Comparison of ENCODE assay signal across 20 cellular contexts in the genomic region with DNA sequence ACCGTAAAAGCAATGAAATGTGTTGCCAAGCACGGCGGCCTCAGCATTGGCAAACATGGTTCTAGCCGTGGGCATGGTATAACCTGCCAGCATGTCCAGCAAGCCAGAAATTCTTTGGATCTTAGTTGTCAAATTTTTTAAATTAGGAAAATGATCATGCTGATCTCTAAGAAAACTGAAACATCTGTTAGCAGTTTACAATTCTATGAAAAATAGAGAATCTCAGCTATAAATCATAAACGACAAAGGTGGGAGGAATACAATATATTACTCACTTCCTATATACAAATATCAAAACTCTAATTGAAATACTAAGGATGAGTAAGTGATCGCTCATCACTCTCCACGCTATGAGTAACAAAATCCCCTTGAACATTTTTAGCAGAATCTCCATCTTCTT.
A peak's percentile ranks its signal among the peaks of the same experiment; 100 is the strongest.
DNase-seq lines count a peak whose midpoint lies in the region; ATAC-seq and TF ChIP-seq lines count a peak whose summit lies in the region.
"Had no signal": no experiment of that assay in that cellular context is flagged by ENCODE, and none has a peak within 500 bp of the region (broad histone marks: within the 10 kb centered on the region; RNA-seq: fewer than 3 reads in every experiment).

No MANE protein-coding gene starts in this region.

- peaks cover 20% of the 10 kb centered on the region for H3K36me3 Mint-ChIP-seq in T-helper 2 cell treated with Interferon-gamma antibody and Interleukin-4, amounts not matched to agents 5 μg/mL and 100 μg/mL, for 36 hours (ENCODE audit: low read depth)
- H3K36me3 Mint-ChIP-seq in osteocyte (ENCODE audit: unreplicated experiment): peaks cover 12% of the 10 kb centered on the region

- peaks cover 0 to 7% (median 0%) of the 10 kb centered on the region in 4 donors for H3K36me3 ChIP-seq in upper lobe of left lung

- no peak for TF ChIP-seq POLR2A in upper lobe of left lung (IDR thresholded peaks at IDR 0.05)

- H3K4me3 ChIP-seq in LNCaP clone FGC (ENCODE audit: low read depth, low read length): no peak overlapping the region
- H3K4me3 ChIP-seq in cardiac fibroblast (replicated peaks in 1 of 2; ENCODE audit: low read depth in 2 of 2, low read length in 2 of 2): no peak overlapping the region
- no peak overlapping the region for H3K4me3 ChIP-seq in upper lobe of left lung
- H3K4me3 ChIP-seq: coronary artery, gastrocnemius medialis, SJCRH30 had no signal

- no peak for TF ChIP-seq EP300 in upper lobe of left lung (IDR thresholded peaks at IDR 0.05)

- H3K9me3 ChIP-seq in upper lobe of left lung: no peaks in the 10 kb centered on the region
- H3K9me3 ChIP-seq: gastrocnemius medialis, SJCRH30 had no signal

- H3K27me3 ChIP-seq in upper lobe of left lung: no peaks in the 10 kb centered on the region
- H3K27me3 ChIP-seq: gastrocnemius medialis, SJCRH30 had no signal

- TF ChIP-seq CTCF in LNCaP clone FGC (IDR thresholded peaks at IDR 0.05; ENCODE audit: control insufficient read depth, extremely low read depth, insufficient read depth) (no peak), cardiac fibroblast (IDR thresholded peaks at IDR 0.05; ENCODE audit: low read depth, low read length) (no peak), osteocyte (IDR thresholded peaks at IDR 0.05) (no peak), upper lobe of left lung (IDR thresholded peaks at IDR 0.05) (no peak), GM20000 (IDR thresholded peaks at IDR 0.05; ENCODE audit: extremely low read depth, missing control alignments) (no peak)

- peak overlapping the region; percentile 51 for H3K27ac Mint-ChIP-seq in T-helper 2 cell treated with Interferon-gamma antibody and Interleukin-4, amounts not matched to agents 5 μg/mL and 100 μg/mL, for 36 hours
- peak overlapping the region; percentile 7 for H3K27ac Mint-ChIP-seq in osteocyte (ENCODE audit: unreplicated experiment)
- H3K27ac Mint-ChIP-seq: naive thymus-derived CD8-positive, alpha-beta T cell had no signal

- peaks cover 6% of the 10 kb centered on the region for H3K4me1 Mint-ChIP-seq in T-helper 2 cell treated with Interferon-gamma antibody and Interleukin-4, amounts not matched to agents 5 μg/mL and 100 μg/mL, for 36 hours (ENCODE audit: low read depth)
- peaks cover 10% of the 10 kb centered on the region for H3K4me1 Mint-ChIP-seq in osteocyte (ENCODE audit: unreplicated experiment)
- H3K4me1 Mint-ChIP-seq: naive thymus-derived CD8-positive, alpha-beta T cell had no signal

- H3K9me3 Mint-ChIP-seq in T-helper 2 cell treated with Interferon-gamma antibody and Interleukin-4, amounts not matched to agents 5 μg/mL and 100 μg/mL, for 36 hours: no peaks in the 10 kb centered on the region
- no peaks in the 10 kb centered on the region for H3K9me3 Mint-ChIP-seq in osteocyte (ENCODE audit: unreplicated experiment)
- H3K9me3 Mint-ChIP-seq: naive thymus-derived CD8-positive, alpha-beta T cell had no signal

- no peaks in the 10 kb centered on the region for H3K27me3 Mint-ChIP-seq in T-helper 2 cell treated with Interferon-gamma antibody and Interleukin-4, amounts not matched to agents 5 μg/mL and 100 μg/mL, for 36 hours (ENCODE audit: low read depth)
- no peaks in the 10 kb centered on the region for H3K27me3 Mint-ChIP-seq in osteocyte (ENCODE audit: unreplicated experiment)

- WGBS in upper lobe of left lung, 2 donors: 86 to 89% methylated on average over 7 of the region's 7 CpGs

- ATAC-seq in upper lobe of left lung (ENCODE audit: low FRiP score in 2 of 2): no peak
- ATAC-seq: activated CD4-positive, CD25-positive, alpha-beta regulatory T cell treated with anti-CD3 and anti-CD28 coated beads, Interleukin-2, amount 50 U/mL, for 24 hours; gastrocnemius medialis; HepG2; naive thymus-derived CD8-positive, alpha-beta T cell had no signal

- H3K4me3 Mint-ChIP-seq in T-helper 2 cell treated with Interferon-gamma antibody and Interleukin-4, amounts not matched to agents 5 μg/mL and 100 μg/mL, for 36 hours: no peak overlapping the region
- H3K4me3 Mint-ChIP-seq in osteocyte (ENCODE audit: unreplicated experiment): no peak overlapping the region
- H3K4me3 Mint-ChIP-seq: naive thymus-derived CD8-positive, alpha-beta T cell had no signal

- H3K4me1 ChIP-seq in upper lobe of left lung: no peaks in the 10 kb centered on the region
- H3K4me1 ChIP-seq: SJCRH30 had no signal

- DNase-seq in T-helper 2 cell treated with Interferon-gamma antibody and Interleukin-4, amounts not matched to agents 5 μg/mL and 100 μg/mL, for 36 hours (ENCODE audit: low spot score): no peak
- DNase-seq in T-helper 2 cell: no peak
- peak; percentile 46 for DNase-seq in LNCaP clone FGC (ENCODE audit: low read depth)
- DNase-seq in cardiac fibroblast (ENCODE audit: low read depth in 2 of 2): peak; percentile 11 to 71
- no peak for DNase-seq in osteocyte (ENCODE audit: extremely low spot score, unreplicated experiment)
- DNase-seq in upper lobe of left lung: no peak
- DNase-seq in stimulated activated CD4-positive, alpha-beta T cell treated with anti-CD3 and anti-CD28 coated beads, Interleukin-4, amount 100 ng/mL, for 4 hours: no peak
- DNase-seq in GM20000 (ENCODE audit: low spot score): no peak
- DNase-seq: activated gamma-delta T cell treated with Interleukin-2 at 50 U/mL for 16 hours; DMS 273 treated with DMSO at 0.1 percent for 48 hours; gastrocnemius medialis; left cardiac atrium; naive thymus-derived CD8-positive, alpha-beta T cell; NCI-H1417 treated with DMSO at 0.1 percent for 48 hours; NCI-H748 treated with DMSO at 0.1 percent for 48 hours; SJCRH30 had no signal

- no peak overlapping the region for H3K27ac ChIP-seq in upper lobe of left lung
- H3K27ac ChIP-seq: 22Rv1, coronary artery, gastrocnemius medialis, SJCRH30 had no signal

Comparison
In these comparisons a context has a peak if more than half of its experiments do, and no peak if none do; other contexts are left out.
1. DNase-seq: peak in LNCaP clone FGC (single experiment) and cardiac fibroblast (2 of 2); none in T-helper 2 cell treated with Interferon-gamma antibody and Interleukin-4, amounts not matched to agents 5 μg/mL and 100 μg/mL, for 36 hours (single experiment), T-helper 2 cell (0 of 5), osteocyte (single experiment), upper lobe of left lung (0 of 2), stimulated activated CD4-positive, alpha-beta T cell treated with anti-CD3 and anti-CD28 coated beads, Interleukin-4, amount 100 ng/mL, for 4 hours (0 of 2) and GM20000 (single experiment).